Comparison of ENCODE assay signal across 8 cellular contexts in genomic region chr10:49761789-49762565, GRCh38. TPM values are rescaled to one million over a fixed set of nuclear protein-coding genes. Genes with fewer than 3 reads are reported as not detected.
DNase-seq lines count a peak whose midpoint lies in the region; ATAC-seq and TF ChIP-seq lines count a peak whose summit lies in the region.

Gene OGDHL, minus strand, starts transcription at chr10:49762323. Its CDS starts 3,731 bp downstream, at chr10:49758592.

- intact Hi-C loops in uterus (cut with DNase I; ENCODE audit: low total_unique reads), result no loop called here

- peak; percentile 84 for ATAC-seq in GM18498 (IDR thresholded peaks at IDR 0.05; ENCODE audit: unreplicated experiment)
- peak; percentile 64 for ATAC-seq in HG03108 (IDR thresholded peaks at IDR 0.05; ENCODE audit: unreplicated experiment)

- peaks cover 8% of the 10 kb centered on the region for H3K27me3 ChIP-seq in osteoblast (ENCODE audit: insufficient read depth, low read length)
- H3K27me3 ChIP-seq in uterus, result no peaks in the 10 kb centered on the region

- H3K79me2 ChIP-seq in osteoblast (ENCODE audit: insufficient read depth, low read length), result no peaks in the 10 kb centered on the region

- H3K4me3 ChIP-seq in osteoblast (ENCODE audit: insufficient read depth, low read length) (peak within 1 kb of the TSS; percentile 67), uterus (peak within 1 kb of the TSS; percentile 14 to 48)

- no peaks in the 10 kb centered on the region for H4K20me1 ChIP-seq in osteoblast (ENCODE audit: insufficient read depth, low read length)

- no peak within 1 kb of the TSS for H2AFZ ChIP-seq in osteoblast (ENCODE audit: low read length)

- H3K9me3 ChIP-seq in osteoblast (ENCODE audit: low read depth, low read length) (no peaks in the 10 kb centered on the region), uterus (no peaks in the 10 kb centered on the region)

- no peaks in the 10 kb centered on the region for H3K36me3 ChIP-seq in osteoblast (ENCODE audit: insufficient read depth, low read length)
- no peaks in the 10 kb centered on the region for H3K36me3 ChIP-seq in uterus

- H3K4me1 ChIP-seq in osteoblast (ENCODE audit: insufficient read depth, low read length) (no peaks in the 10 kb centered on the region), uterus (no peaks in the 10 kb centered on the region)

- TF ChIP-seq POLR2A in uterus (IDR thresholded peaks at IDR 0.05), result no peak

- TF ChIP-seq CTCF in osteoblast (IDR thresholded peaks at IDR 0.05; ENCODE audit: extremely low read depth, low read depth, low read length) (no peak), uterus (IDR thresholded peaks at IDR 0.05) (no peak)

- H3K27ac ChIP-seq in osteoblast (ENCODE audit: low read depth, low read length), result no peak within 1 kb of the TSS
- H3K27ac ChIP-seq in uterus, result no peak within 1 kb of the TSS

- DNase-seq in AG08395 (ENCODE audit: low spot score), result peak; percentile 67
- peak; percentile 75 for DNase-seq in NCI-H774 (lab: John Stamatoyannopoulos, UW)
- DNase-seq in activated naive CD4-positive, alpha-beta T cell treated with anti-CD3 and anti-CD28 coated beads, Interleukin-2, amount 50 U/mL, for 16 hours, result peak; percentile 44
- DNase-seq in globus pallidus (ENCODE audit: low spot score), result peak; percentile 35
- peak; percentile 94 for DNase-seq in osteoblast (ENCODE audit: insufficient read length, low spot score, missing footprints)
- no peak for DNase-seq in uterus

- H3K4me2 ChIP-seq in osteoblast (ENCODE audit: insufficient read depth, low read length), result peak within 1 kb of the TSS; percentile 64

RNA-seq across cellular contexts. Expression of gene OGDHL, which starts in this region (rescaled TPM):
- total RNA-seq in osteoblast, result under 0.01 and 0.36 TPM in 2 replicates
- total RNA-seq in uterus, result 1 to 10 TPM in 1 of 4 donors, under 1 TPM in 1, not detected in 2; 0.15 to 5.9 TPM

Comparison
In these comparisons a context has a peak if more than half of its experiments do, and no peak if none do; other contexts are left out.
1. Peak in DNase-seq, H3K4me3 ChIP-seq and H3K4me2 ChIP-seq in osteoblast; RNA of the gene not detected or under 1 TPM.
2. DNase-seq: peak in AG08395 (single experiment), NCI-H774 (single experiment), activated naive CD4-positive, alpha-beta T cell treated with anti-CD3 and anti-CD28 coated beads, Interleukin-2, amount 50 U/mL, for 16 hours (single experiment) and globus pallidus (single experiment); none in uterus (0 of 2).